In the genomic region with DNA sequence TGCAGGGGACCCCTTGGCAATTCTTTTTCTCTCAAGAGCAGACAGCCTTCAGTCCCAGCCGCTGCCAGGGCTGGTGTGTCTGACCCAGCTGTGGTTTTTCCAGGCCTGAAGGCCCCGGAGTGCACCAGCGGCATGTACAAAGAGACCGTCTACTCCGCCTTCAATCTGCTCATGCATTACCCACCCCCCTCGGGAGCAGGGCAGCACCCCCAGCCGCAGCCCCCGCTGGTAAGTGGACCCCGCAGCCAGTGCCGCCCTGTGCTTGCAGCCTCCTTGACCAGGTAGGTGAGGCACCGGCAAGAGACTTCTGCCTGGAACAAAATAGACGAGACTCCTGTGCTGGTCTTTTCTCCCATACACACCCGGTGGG, we compare ENCODE assay signal across 8 cellular contexts. TPM values are rescaled to one million over a fixed set of nuclear protein-coding genes. Genes with fewer than 3 reads are reported as not detected.
DNase-seq lines count a peak whose midpoint lies in the region; ATAC-seq and TF ChIP-seq lines count a peak whose summit lies in the region.

No MANE protein-coding gene starts in this region.

- H3K9me3 Mint-ChIP-seq in activated CD8-positive, alpha-beta memory T cell treated with anti-CD3 and anti-CD28 coated beads, Interleukin-2, amount 10 ng/mL, durations not matched to agents 7 days and 5 days (ENCODE audit: low read depth): no peaks in the 10 kb centered on the region
- H3K9me3 Mint-ChIP-seq in WTC11: no peaks in the 10 kb centered on the region

- H3K4me1 ChIP-seq in iPS-20b (ENCODE audit: insufficient read depth, low read length): no peaks in the 10 kb centered on the region; the same call in 1 of the 2 replicates
- no peaks in the 10 kb centered on the region for H3K4me1 ChIP-seq in testis

- intact Hi-C loops in testis (cut with DNase I; ENCODE audit: low total_unique reads): no loop called here

- H3K27ac ChIP-seq in iPS-20b (ENCODE audit: low read length) (no peak overlapping the region), testis (peak overlapping the region in 1 of 2 donors; percentile 24)

- no peak overlapping the region; the same call in 1 of the 2 replicates for H3K9ac ChIP-seq in iPS-20b (ENCODE audit: low read depth, low read length)

- H3K27me3 ChIP-seq in iPS-20b (ENCODE audit: insufficient read depth, low read length) (peaks cover 33% of the 10 kb centered on the region), testis (no peaks in the 10 kb centered on the region)

- POLR2A ChIA-PET in WTC11 (lab: Charles Lee): interaction anchor here (0.6 kb wide), 1 partner anchor 17 kb away, joined by 5 read pairs; no protein-coding TSS in a partner anchor

- no peak for ATAC-seq in activated CD8-positive, alpha-beta memory T cell treated with anti-CD3 and anti-CD28 coated beads, Interleukin-2, amount 10 ng/mL, durations not matched to agents 7 days and 5 days
- ATAC-seq in WTC11: no peak

- no peak overlapping the region for H3K27ac Mint-ChIP-seq in activated CD8-positive, alpha-beta memory T cell treated with anti-CD3 and anti-CD28 coated beads, Interleukin-2, amount 10 ng/mL, durations not matched to agents 7 days and 5 days
- no peak overlapping the region for H3K27ac Mint-ChIP-seq in WTC11

- H3K36me3 ChIP-seq in iPS-20b (ENCODE audit: insufficient read depth, low read depth, low read length) (no peaks in the 10 kb centered on the region; the same call in 1 of the 2 replicates), testis (ENCODE audit: low read depth, missing control alignments) (no peaks in the 10 kb centered on the region)

- peaks cover 38% of the 10 kb centered on the region for H3K4me1 Mint-ChIP-seq in activated CD8-positive, alpha-beta memory T cell treated with anti-CD3 and anti-CD28 coated beads, Interleukin-2, amount 10 ng/mL, durations not matched to agents 7 days and 5 days
- peaks cover 7% of the 10 kb centered on the region for H3K4me1 Mint-ChIP-seq in WTC11

- TF ChIP-seq POLR2A in testis (IDR thresholded peaks at IDR 0.05): no peak

- CTCF ChIA-PET in activated CD8-positive, alpha-beta memory T cell treated with anti-CD3 and anti-CD28 coated beads, Interleukin-2, amount 10 ng/mL, durations not matched to agents 7 days and 5 days (lab: Charles Lee): interaction anchor here (2.2 kb wide), 1 partner anchor 76 kb away, joined by 8 read pairs; no protein-coding TSS in a partner anchor
- CTCF ChIA-PET in WTC11 (lab: Charles Lee): interaction anchor here (1.0 to 4.0 kb wide), 6 partner anchors 16 to 89 kb away, joined by 3 to 37 read pairs (median 8); no protein-coding TSS in a partner anchor

- H3K4me3 ChIP-seq in iPS-20b (ENCODE audit: low read length): peak overlapping the region; percentile 72
- H3K4me3 ChIP-seq in testis: peak overlapping the region; percentile 45 to 49

- H3K4me3 Mint-ChIP-seq in activated CD8-positive, alpha-beta memory T cell treated with anti-CD3 and anti-CD28 coated beads, Interleukin-2, amount 10 ng/mL, durations not matched to agents 7 days and 5 days: peak overlapping the region; percentile 10
- peak overlapping the region; percentile 62 for H3K4me3 Mint-ChIP-seq in WTC11

- DNase-seq in activated CD8-positive, alpha-beta memory T cell treated with anti-CD3 and anti-CD28 coated beads, Interleukin-2, amount 10 ng/mL, durations not matched to agents 7 days and 5 days: no peak
- DNase-seq in activated CD8-positive, alpha-beta memory T cell treated with anti-CD3 and anti-CD28 coated beads for 24 hours: no peak
- DNase-seq in WTC11 (ENCODE audit: low spot score): no peak
- DNase-seq in testis: peak; percentile 22
- DNase-seq in AG08396 (ENCODE audit: low spot score): no peak
- no peak for DNase-seq in SK-N-DZ (ENCODE audit: low spot score)
- no peak for DNase-seq in activated CD4-positive, alpha-beta T cell treated with anti-CD3 and anti-CD28 coated beads for 4 hours

- no peaks in the 10 kb centered on the region for H3K36me3 Mint-ChIP-seq in activated CD8-positive, alpha-beta memory T cell treated with anti-CD3 and anti-CD28 coated beads, Interleukin-2, amount 10 ng/mL, durations not matched to agents 7 days and 5 days
- H3K36me3 Mint-ChIP-seq in WTC11: 0 out of 2 replicates have a peak, but pooled peaks cover 3% of the 10 kb centered on the region

- H3K9me3 ChIP-seq in iPS-20b (ENCODE audit: insufficient read depth, low read depth, low read length) (no peaks in the 10 kb centered on the region), testis (no peaks in the 10 kb centered on the region)

- TF ChIP-seq CTCF in WTC11 (IDR thresholded peaks at IDR 0.05) (no peak), testis (IDR thresholded peaks at IDR 0.05) (no peak)

- 27 to 60% methylated on average over 3 to 12 of the region's 13 CpGs for WGBS in testis, 2 donors

- peaks cover 85% of the 10 kb centered on the region for H3K27me3 Mint-ChIP-seq in activated CD8-positive, alpha-beta memory T cell treated with anti-CD3 and anti-CD28 coated beads, Interleukin-2, amount 10 ng/mL, durations not matched to agents 7 days and 5 days
- peaks cover 36% of the 10 kb centered on the region for H3K27me3 Mint-ChIP-seq in WTC11 (ENCODE audit: low read depth)

TF ChIP-seq in WTC11, 78 proteins besides CTCF, POLR2A, EP300 and RAD21 (continues in another document):
- TF ChIP-seq, protein P1, sequence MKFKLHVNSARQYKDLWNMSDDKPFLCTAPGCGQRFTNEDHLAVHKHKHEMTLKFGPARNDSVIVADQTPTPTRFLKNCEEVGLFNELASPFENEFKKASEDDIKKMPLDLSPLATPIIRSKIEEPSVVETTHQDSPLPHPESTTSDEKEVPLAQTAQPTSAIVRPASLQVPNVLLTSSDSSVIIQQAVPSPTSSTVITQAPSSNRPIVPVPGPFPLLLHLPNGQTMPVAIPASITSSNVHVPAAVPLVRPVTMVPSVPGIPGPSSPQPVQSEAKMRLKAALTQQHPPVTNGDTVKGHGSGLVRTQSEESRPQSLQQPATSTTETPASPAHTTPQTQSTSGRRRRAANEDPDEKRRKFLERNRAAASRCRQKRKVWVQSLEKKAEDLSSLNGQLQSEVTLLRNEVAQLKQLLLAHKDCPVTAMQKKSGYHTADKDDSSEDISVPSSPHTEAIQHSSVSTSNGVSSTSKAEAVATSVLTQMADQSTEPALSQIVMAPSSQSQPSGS (CRISPR knock-in tag; IDR thresholded peaks at IDR 0.05; ENCODE audit: borderline replicate concordance, low read depth): no peak
- no peak for TF ChIP-seq ZNF512 (CRISPR knock-in tag; IDR thresholded peaks at IDR 0.05; ENCODE audit: borderline replicate concordance)
- no peak for TF ChIP-seq HMGA2 (CRISPR knock-in tag; IDR thresholded peaks at IDR 0.05)
- TF ChIP-seq, protein P2, sequence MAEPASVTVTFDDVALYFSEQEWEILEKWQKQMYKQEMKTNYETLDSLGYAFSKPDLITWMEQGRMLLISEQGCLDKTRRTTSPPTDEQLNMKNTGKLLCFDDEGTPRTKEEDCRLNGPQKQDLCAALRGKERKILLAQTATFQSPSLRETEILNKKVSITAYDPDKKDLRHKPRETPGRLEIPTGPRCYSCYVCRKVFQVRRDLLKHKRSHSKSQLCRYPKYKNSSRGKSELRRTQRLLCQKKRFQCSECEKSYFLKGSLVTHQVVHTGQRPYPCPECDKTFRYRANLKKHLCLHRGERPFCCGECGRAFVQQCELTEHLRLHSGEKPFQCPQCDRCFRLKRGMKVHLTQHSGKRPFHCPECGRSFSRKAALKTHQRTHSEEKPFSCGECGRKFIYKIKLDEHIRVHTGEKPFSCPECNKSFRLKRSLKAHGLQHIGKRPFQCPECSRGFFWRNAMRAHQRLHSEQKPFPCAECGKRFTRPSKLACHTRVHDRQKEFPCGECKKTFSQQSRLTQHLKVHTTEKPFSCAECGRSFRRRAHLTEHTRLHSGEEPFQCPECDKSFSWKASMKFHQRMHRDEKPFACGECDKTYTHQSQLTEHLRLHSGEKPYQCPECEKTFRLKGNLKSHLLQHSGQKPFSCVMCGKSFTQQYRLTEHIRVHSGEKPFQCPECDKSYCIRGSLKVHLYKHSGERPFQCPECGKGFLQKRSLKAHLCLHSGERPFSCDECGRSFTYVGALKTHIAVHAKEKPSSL (CRISPR knock-in tag; conservative IDR thresholded peaks at IDR 0.05): no peak
- TF ChIP-seq CBFB (CRISPR knock-in tag; IDR thresholded peaks at IDR 0.05; ENCODE audit: low read depth): no peak
- no peak for TF ChIP-seq IRF1 (CRISPR knock-in tag; IDR thresholded peaks at IDR 0.05)
- TF ChIP-seq CREM (CRISPR knock-in tag; IDR thresholded peaks at IDR 0.05): no peak
- no peak for TF ChIP-seq NFE2L1 (CRISPR knock-in tag; IDR thresholded peaks at IDR 0.05)

RNA-seq across cellular contexts. Expression of gene TCF7, which starts 1.3 kb away (rescaled TPM):
- total RNA-seq in activated CD8-positive, alpha-beta memory T cell treated with anti-CD3 and anti-CD28 coated beads, Interleukin-2, amount 10 ng/mL, durations not matched to agents 7 days and 5 days: 1 to 10 TPM; 7.0 to 7.9 TPM
- 8.9 to 11.3 TPM (median 9.6 TPM) in 3 replicates for total RNA-seq in WTC11 (2021)
- total RNA-seq in testis: 10 to 100 TPM; 15.2 to 16.1 TPM
- 9.9 TPM for polyA plus RNA-seq in testis (ENCODE audit: insufficient read depth, low read depth, low replicate concordance)
- polyA plus RNA-seq in SK-N-DZ (2014; cell fraction: cytosol; rRNA removed): 5.0 and 5.5 TPM in 2 replicates
- polyA plus RNA-seq in SK-N-DZ (2014; cell fraction: nucleus; rRNA removed): 9.4 and 10.4 TPM in 2 replicates
